ENCODE assay signal across 10 cellular contexts in the genomic region with DNA sequence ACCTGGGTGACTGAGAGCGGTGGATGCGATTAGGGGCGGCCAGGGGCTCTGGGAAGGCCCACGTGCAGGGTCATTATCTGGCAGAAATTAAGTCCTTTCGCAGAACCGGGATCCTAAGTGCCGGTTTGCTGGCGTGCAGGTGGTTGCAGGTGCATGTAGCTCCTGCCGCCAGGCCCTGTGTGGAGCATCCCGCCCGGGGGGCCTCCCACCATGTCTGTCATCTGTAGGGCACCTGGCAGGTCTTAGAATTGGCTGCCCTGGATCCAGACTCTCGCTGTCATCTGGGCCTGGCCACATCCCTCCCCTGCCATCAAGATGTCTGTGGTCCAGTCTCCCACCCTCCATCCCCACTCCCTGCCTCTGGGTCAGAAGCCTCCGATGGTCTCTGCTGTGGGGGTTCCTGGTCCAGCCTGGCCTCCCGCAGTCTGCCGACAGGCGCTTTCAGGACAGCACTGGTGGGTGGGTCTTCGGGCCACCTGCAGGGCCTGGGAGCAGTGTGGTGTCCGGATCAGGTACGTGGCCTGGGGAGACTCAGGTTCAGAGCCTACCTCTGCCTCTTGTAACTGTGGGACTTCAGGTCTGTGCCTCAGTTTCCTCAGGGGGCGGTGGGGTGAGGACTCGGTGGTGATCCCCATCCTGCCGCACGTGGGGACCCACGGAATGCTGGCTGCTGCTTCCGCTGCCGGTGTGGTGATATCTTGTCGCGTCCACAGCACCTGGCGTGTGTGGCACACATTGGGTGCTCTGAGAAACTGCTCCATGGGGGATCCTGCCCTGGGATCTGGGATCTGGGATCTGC. TPM values are rescaled to one million over a fixed set of nuclear protein-coding genes. Genes with fewer than 3 reads are reported as not detected.
DNase-seq lines count a peak whose midpoint lies in the region; ATAC-seq and TF ChIP-seq lines count a peak whose summit lies in the region.
"Had no signal": no experiment of that assay in that cellular context is flagged by ENCODE, and none has a peak within 500 bp of the region (broad histone marks: within the 10 kb centered on the region; RNA-seq: fewer than 3 reads in every experiment).

No MANE protein-coding gene starts in this region.

- peak overlapping the region; percentile 81 for H3K4me3 Mint-ChIP-seq in T-helper 17 cell
- peak overlapping the region; percentile 26 for H3K4me3 Mint-ChIP-seq in stimulated activated effector memory CD8-positive, alpha-beta T cell treated with anti-CD3 and anti-CD28 coated beads, Interleukin-12 subunit alpha, Interleukin-12 subunit beta, amount 100 ng/mL, for 72 hours

- H3K27me3 ChIP-seq in left lung, result peaks cover 0 to 35% of the 10 kb centered on the region in 2 donors

- H3K9me3 ChIP-seq in T-helper 17 cell (ENCODE audit: control insufficient read depth, low read length, poor library complexity, severe bottlenecking) (no peaks in the 10 kb centered on the region), left lung (no peaks in the 10 kb centered on the region)

- H3K4me3 ChIP-seq in left lung, result peak overlapping the region in 1 of 2 donors; percentile 70

- peak overlapping the region; percentile 43 for H3K27ac Mint-ChIP-seq in T-helper 17 cell
- H3K27ac Mint-ChIP-seq in stimulated activated effector memory CD8-positive, alpha-beta T cell treated with anti-CD3 and anti-CD28 coated beads, Interleukin-12 subunit alpha, Interleukin-12 subunit beta, amount 100 ng/mL, for 72 hours, result peak overlapping the region; percentile 14

- no peaks in the 10 kb centered on the region for H3K36me3 ChIP-seq in left lung

- H3K4me1 ChIP-seq in left lung, result peaks cover 46 to 81% of the 10 kb centered on the region in 2 donors

- H3K36me3 Mint-ChIP-seq in T-helper 17 cell (ENCODE audit: low read depth), result peaks cover 2% of the 10 kb centered on the region
- H3K36me3 Mint-ChIP-seq in stimulated activated effector memory CD8-positive, alpha-beta T cell treated with anti-CD3 and anti-CD28 coated beads, Interleukin-12 subunit alpha, Interleukin-12 subunit beta, amount 100 ng/mL, for 72 hours, result no peaks in the 10 kb centered on the region

- peak overlapping the region; percentile 67 to 78 for H3K27ac ChIP-seq in left lung

- H3K9me3 Mint-ChIP-seq in stimulated activated effector memory CD8-positive, alpha-beta T cell treated with anti-CD3 and anti-CD28 coated beads, Interleukin-12 subunit alpha, Interleukin-12 subunit beta, amount 100 ng/mL, for 72 hours, result no peaks in the 10 kb centered on the region

- no peak for ATAC-seq in T-helper 17 cell
- ATAC-seq in left lung, result no peak
- ATAC-seq in stimulated activated effector memory CD8-positive, alpha-beta T cell treated with anti-CD3 and anti-CD28 coated beads, Interleukin-12 subunit alpha, Interleukin-12 subunit beta, amount 100 ng/mL, for 72 hours, result no peak
- no peak for ATAC-seq in sciatic nerve
- no peak for ATAC-seq in HG03571 (IDR thresholded peaks at IDR 0.05; ENCODE audit: unreplicated experiment)
- no peak for ATAC-seq in HG02885 (IDR thresholded peaks at IDR 0.05; ENCODE audit: poor library complexity, unreplicated experiment)

- no peak for TF ChIP-seq CTCF in left lung (IDR thresholded peaks at IDR 0.05)

- H3K27me3 Mint-ChIP-seq in T-helper 17 cell, result peaks cover 39% of the 10 kb centered on the region

- H3K4me1 Mint-ChIP-seq in T-helper 17 cell, result peaks cover 27% of the 10 kb centered on the region
- peaks cover 30% of the 10 kb centered on the region for H3K4me1 Mint-ChIP-seq in stimulated activated effector memory CD8-positive, alpha-beta T cell treated with anti-CD3 and anti-CD28 coated beads, Interleukin-12 subunit alpha, Interleukin-12 subunit beta, amount 100 ng/mL, for 72 hours

- DNase-seq in COR-L47 (lab: John Stamatoyannopoulos, UW), result peak; percentile 66
- DNase-seq in T-helper 17 cell, result no peak
- DNase-seq in left lung, result peak in 1 of 2 donors; percentile 54
- DNase-seq in stimulated activated effector memory CD8-positive, alpha-beta T cell treated with anti-CD3 and anti-CD28 coated beads, Interleukin-12 subunit alpha, Interleukin-12 subunit beta, amount 100 ng/mL, for 72 hours (ENCODE audit: low spot score in 2 of 2), result no peak
- no peak for DNase-seq in sciatic nerve (ENCODE audit: low spot score)
- DNase-seq in NCI-H69 (lab: John Stamatoyannopoulos, UW), result no peak
- DNase-seq: H7, NCI-H1092 treated with DMSO at 0.1 percent for 48 hours had no signal

- intact Hi-C loops in left lung (cut with DNase I) (no loop called here), sciatic nerve (cut with DNase I) (loop anchor here (10.0 kb wide), 1 partner anchor 145 kb away; no protein-coding TSS in a partner anchor)

RNA-seq across cellular contexts. Expression of gene GNA11, which starts 5.4 kb away (rescaled TPM):
- 1 to 10 TPM in 1 of 2 donors, under 1 TPM in 1; 0.85 to 1.6 TPM for total RNA-seq in T-helper 17 cell
- total RNA-seq in left lung, result 10 to 100 TPM; 57.2 to 59.9 TPM
- 74.0 TPM for total RNA-seq in sciatic nerve

RNA-seq across cellular contexts. Expression of gene GNA15, which starts 36.3 kb away (rescaled TPM):
- total RNA-seq in T-helper 17 cell (10 to 100 TPM; 28.7 to 54.1 TPM), left lung (10 to 100 TPM; 17.6 to 35.9 TPM), sciatic nerve (9.5 TPM)
- total RNA-seq: H7 had no signal

RNA-seq across cellular contexts. Expression of gene TLE5, which starts 37.3 kb away (rescaled TPM):
- total RNA-seq in T-helper 17 cell, result 100 to 1,000 TPM; 869 to 906 TPM
- total RNA-seq in left lung, result 100 to 1,000 TPM; 335 to 409 TPM
- 708 TPM for total RNA-seq in sciatic nerve

Comparison
In these comparisons a context has a peak if more than half of its experiments do, and no peak if none do; other contexts are left out.
1. RNA of gene GNA11, which starts 5.4 kb away (total RNA-seq): 74.0 TPM in sciatic nerve (single experiment) and 57.2 to 59.9 TPM in left lung; 0.85 to 1.6 TPM in T-helper 17 cell; every median in the first group is over 10 times any median in the second.